Comparison of ENCODE assay signal across 7 cellular contexts in the genomic region with DNA sequence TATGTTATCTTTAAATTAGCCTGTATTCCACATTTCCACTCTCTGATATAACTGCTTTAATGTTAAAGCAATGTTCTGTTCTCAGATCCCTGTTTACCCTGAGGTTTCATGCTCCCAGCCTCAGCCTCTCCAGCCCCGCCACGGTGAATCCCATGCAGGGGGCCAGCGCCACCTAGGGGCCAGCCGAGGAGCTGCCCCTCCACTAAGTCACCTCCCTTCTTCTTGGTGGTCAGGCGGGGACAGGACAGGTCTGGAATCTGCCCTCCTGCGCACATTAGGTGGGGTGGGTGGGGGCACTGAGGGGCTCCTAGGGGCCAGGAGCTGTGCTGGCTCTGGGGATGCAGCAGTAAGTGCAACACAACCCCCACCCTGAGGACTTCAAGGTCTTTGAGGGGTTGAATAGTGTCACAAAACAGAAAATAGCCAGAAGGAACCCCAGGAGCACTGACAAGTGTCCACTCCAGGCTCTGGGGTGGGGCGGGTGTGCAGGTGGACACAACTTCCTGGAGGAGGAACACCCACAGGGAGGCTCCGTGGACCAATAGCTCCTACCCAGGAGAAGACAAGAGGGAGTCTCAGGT.
DNase-seq lines count a peak whose midpoint lies in the region; ATAC-seq, FAIRE-seq and TF ChIP-seq lines count a peak whose summit lies in the region.

No MANE protein-coding gene starts in this region.

- no peak overlapping the region for H3K27ac ChIP-seq in thoracic aorta

- no peaks in the 10 kb centered on the region for H3K27me3 ChIP-seq in thoracic aorta (replicated peaks; ENCODE audit: insufficient read depth)

- TF ChIP-seq POLR2A in GM12891 (IDR thresholded peaks at IDR 0.05; ENCODE audit: low read depth, low read length): no peak

- no peaks in the 10 kb centered on the region for H3K36me3 ChIP-seq in thoracic aorta

- peaks cover 0 to 3% of the 10 kb centered on the region in 2 donors for H3K4me1 ChIP-seq in thoracic aorta (ENCODE audit: control insufficient read depth in 1 of 2, low read depth in 2 of 2)

- H3K4me3 ChIP-seq in foreskin fibroblast (ENCODE audit: low read depth in 1 of 2, low read length in 2 of 2) (no peak overlapping the region), thoracic aorta (no peak overlapping the region)

- ATAC-seq in omental fat pad (ENCODE audit: low FRiP score): peak; percentile 76
- ATAC-seq in thoracic aorta (ENCODE audit: insufficient number of reproducible peaks, low FRiP score, low read depth): peak; percentile 33

- peak; percentile 92 for FAIRE-seq in GM12891 (lab: Jason Lieb, UNC)

- DNase-seq in GM12891 (ENCODE audit: insufficient read length, low spot score) (peak; percentile 84), M059J (ENCODE audit: low read depth) (peak; percentile 77), SHP77 treated with DMSO at 0.1 percent for 48 hours (lab: John Stamatoyannopoulos, UW) (peak; percentile 48), foreskin fibroblast (peak; percentile 59 to 87), omental fat pad (ENCODE audit: low spot score) (peak; percentile 59), thoracic aorta (ENCODE audit: low spot score) (peak; percentile 52)
- peak; percentile 76 for DNase-seq in activated T-helper 9 cell treated with anti-CD3 and anti-CD28 coated beads, Interleukin-2, amount 50 U/mL, for 16 hours (ENCODE audit: low read depth)

- no peaks in the 10 kb centered on the region for H3K9me3 ChIP-seq in thoracic aorta

- peak; percentile 93 for TF ChIP-seq CTCF in foreskin fibroblast (IDR thresholded peaks at IDR 0.05; ENCODE audit: low read depth, low read length)
- peak in 2 of 3 donors; percentile 53 to 58 for TF ChIP-seq CTCF in omental fat pad (IDR thresholded peaks at IDR 0.05)
- peak; percentile 99 for TF ChIP-seq CTCF in thoracic aorta (IDR thresholded peaks at IDR 0.05)

TF ChIP-seq in GM12891, 5 proteins besides CTCF, POLR2A, EP300 and RAD21:
- TF ChIP-seq POU2F2 (IDR thresholded peaks at IDR 0.05; ENCODE audit: low read depth, low read length): no peak
- TF ChIP-seq PAX5 (IDR thresholded peaks at IDR 0.05; ENCODE audit: insufficient read depth, low read length, severe bottlenecking): no peak
- TF ChIP-seq POLR2AphosphoS5 (IDR thresholded peaks at IDR 0.05; ENCODE audit: low read depth, low read length): no peak
